16 cellular contexts compared by ENCODE assay signal in genomic region chr14:88952901-88953300, GRCh38.
DNase-seq lines count a peak whose midpoint lies in the region; ATAC-seq lines count a peak whose summit lies in the region.
"Had no signal": no experiment of that assay in that cellular context is flagged by ENCODE, and none has a peak within 500 bp of the region (broad histone marks: within the 10 kb centered on the region; RNA-seq: fewer than 3 reads in every experiment).

No MANE protein-coding gene starts in this region.

- DNase-seq in NCI-H146 (lab: John Stamatoyannopoulos, UW) (peak; percentile 15), NCI-H146 treated with DMSO at 0.1 percent for 48 hours (lab: John Stamatoyannopoulos, UW; ENCODE audit: unreplicated experiment) (no peak), inferior parietal cortex (ENCODE audit: extremely low spot score) (peak; percentile 17), putamen (ENCODE audit: low spot score) (peak; percentile 32), NCI-H2196 (lab: John Stamatoyannopoulos, UW; ENCODE audit: unreplicated experiment) (no peak), NOMO-1 (lab: John Stamatoyannopoulos, UW; ENCODE audit: unreplicated experiment in 2 of 2) (no peak)
- DNase-seq in activated CD4-positive, CD25-positive, alpha-beta regulatory T cell treated with anti-CD3 and anti-CD28 coated beads, Interleukin-2, amount 50 U/mL, for 72 hours, result no peak
- DNase-seq: AML-193; Calu3; CD8-positive, alpha-beta T cell; DMS79 treated with DMSO at 0.1 percent for 48 hours; HCEC 1CT had no signal

- no peak for ATAC-seq in GM18858 (IDR thresholded peaks at IDR 0.05; ENCODE audit: unreplicated experiment)
- ATAC-seq: A549; CD8-positive, alpha-beta T cell; GM12878; GM23338 had no signal

Comparison
In these comparisons a context has a peak if more than half of its experiments do, and no peak if none do; other contexts are left out.
1. DNase-seq: peak in NCI-H146 (single experiment), inferior parietal cortex (single experiment) and putamen (single experiment); none in NCI-H146 treated with DMSO at 0.1 percent for 48 hours (single experiment), activated CD4-positive, CD25-positive, alpha-beta regulatory T cell treated with anti-CD3 and anti-CD28 coated beads, Interleukin-2, amount 50 U/mL, for 72 hours (single experiment), NCI-H2196 (single experiment) and NOMO-1 (0 of 2).